8 cellular contexts compared by ENCODE assay signal in genomic region chr10:25016349-25017246, GRCh38. TPM values are rescaled to one million over a fixed set of nuclear protein-coding genes. Genes with fewer than 3 reads are reported as not detected.
A peak's percentile ranks its signal among the peaks of the same experiment; 100 is the strongest.
DNase-seq lines count a peak whose midpoint lies in the region; ATAC-seq and TF ChIP-seq lines count a peak whose summit lies in the region.

Gene THNSL1 (plus strand): TSS chr10:25016612. CDS start chr10:25023224, 6,612 bp downstream.

- intact Hi-C loops in Right ventricle myocardium inferior (cut with DNase I) = loop anchor here (1.0 to 5.0 kb wide), 2 partner anchors 66 to 292 kb away; no protein-coding TSS in a partner anchor
- intact Hi-C loops in ovary (cut with DNase I) = no loop called here
- intact Hi-C loops in thyroid gland (cut with DNase I) = no loop called here

- TF ChIP-seq EP300 in ovary (IDR thresholded peaks at IDR 0.05) = no peak

- H3K27ac ChIP-seq in ovary (peak within 1 kb of the TSS; percentile 23 to 88), thyroid gland (peak within 1 kb of the TSS; percentile 84 to 97 (median 93))

- TF ChIP-seq CTCF in GM10266 (IDR thresholded peaks at IDR 0.05; ENCODE audit: control insufficient read depth, insufficient read depth, low read depth, missing control alignments) = no peak
- TF ChIP-seq CTCF in ovary (IDR thresholded peaks at IDR 0.05) = no peak
- TF ChIP-seq CTCF in thyroid gland (IDR thresholded peaks at IDR 0.05) = no peak

- peak within 1 kb of the TSS; percentile 57 for H3K4me3 ChIP-seq in ovary
- H3K4me3 ChIP-seq in thyroid gland (replicated peaks in 1 of 3) = peak within 1 kb of the TSS in 2 of 3 donors; percentile 40 to 64

- no peaks in the 10 kb centered on the region for H3K9me3 ChIP-seq in ovary
- H3K9me3 ChIP-seq in thyroid gland = no peaks in the 10 kb centered on the region

- peaks cover 2% of the 10 kb centered on the region for H3K4me1 ChIP-seq in ovary (ENCODE audit: insufficient read depth)
- H3K4me1 ChIP-seq in thyroid gland = peaks cover 0 to 11% of the 10 kb centered on the region in 2 donors

- DNase-seq in GM10266 (ENCODE audit: extremely low spot score) (peak; percentile 94), NCI-H1105 treated with DMSO at 0.1 percent for 48 hours (lab: John Stamatoyannopoulos, UW) (peak; percentile 92), SKM-1 treated with dmso at 0.1 percent for 144 hours (lab: John Stamatoyannopoulos, UW; ENCODE audit: unreplicated experiment) (peak; percentile 89), Right ventricle myocardium inferior (ENCODE audit: missing footprints) (peak; percentile 99), ovary (peak; percentile 97 to 98 (median 98)), thyroid gland (peak; percentile 99 to 100)
- DNase-seq in activated naive CD8-positive, alpha-beta T cell treated with anti-CD3 and anti-CD28 coated beads, Interleukin-2, amount 50 U/mL, for 16 hours (ENCODE audit: low read depth, low spot score) = peak; percentile 97

- H3K27me3 ChIP-seq in ovary (no peaks in the 10 kb centered on the region), thyroid gland (no peaks in the 10 kb centered on the region)

- WGBS in ovary, 3 donors = 0% methylated on average over 70 of the region's 70 CpGs
- 0% methylated on average over 66 to 69 of the region's 70 CpGs for WGBS in thyroid gland, 2 donors

- TF ChIP-seq POLR2A in ovary (IDR thresholded peaks at IDR 0.05) = peak; percentile 77
- peak; percentile 57 to 89 for TF ChIP-seq POLR2A in thyroid gland (IDR thresholded peaks at IDR 0.05)

- peak; percentile 98 for ATAC-seq in HG02623 (IDR thresholded peaks at IDR 0.05; ENCODE audit: unreplicated experiment)
- peak; percentile 100 for ATAC-seq in Right ventricle myocardium inferior

- H3K36me3 ChIP-seq in ovary (no peaks in the 10 kb centered on the region), thyroid gland (no peaks in the 10 kb centered on the region)

RNA-seq across cellular contexts. Expression of gene THNSL1, which starts in this region (rescaled TPM):
- total RNA-seq in Right ventricle myocardium inferior (6.5 TPM), ovary (1 to 10 TPM; 3.2 to 9.7 (median 7.3) TPM), thyroid gland (10 to 100 TPM in 1 of 4 donors, 1 to 10 TPM in 3; 5.8 to 10.1 (median 8.2) TPM)
- 1 to 10 TPM; 4.2 to 8.0 TPM for polyA plus RNA-seq in ovary

Comparison
In these comparisons a context has a peak if more than half of its experiments do, and no peak if none do; other contexts are left out.
1. Peak in every context shown above with its lines: DNase-seq, ATAC-seq, H3K4me3 ChIP-seq and H3K27ac ChIP-seq.